In genomic region chr1:6028042-6028895, GRCh38 we compare ENCODE assay signal across 1 cellular context.
TF ChIP-seq lines count a peak whose summit lies in the region.

No MANE protein-coding gene starts in this region.

TF ChIP-seq in SK-N-SH treated with all-trans-retinoic acid at 6 μM for 48 hours, 23 proteins besides CTCF, POLR2A, EP300 and RAD21 (continued from another document):
- no peak for TF ChIP-seq PATZ1 (CRISPR knock-in tag; IDR thresholded peaks at IDR 0.05; ENCODE audit: borderline replicate concordance)
- no peak for TF ChIP-seq SNAI2 (CRISPR knock-in tag; IDR thresholded peaks at IDR 0.05)
- no peak for TF ChIP-seq ISL1 (CRISPR knock-in tag; IDR thresholded peaks at IDR 0.05)
- no peak for TF ChIP-seq ZNF70 (CRISPR knock-in tag; IDR thresholded peaks at IDR 0.05)
- TF ChIP-seq ARNTL (CRISPR knock-in tag; IDR thresholded peaks at IDR 0.05; ENCODE audit: borderline replicate concordance, low read depth): no peak
